Comparison of ENCODE assay signal across 31 cellular contexts in the genomic region with DNA sequence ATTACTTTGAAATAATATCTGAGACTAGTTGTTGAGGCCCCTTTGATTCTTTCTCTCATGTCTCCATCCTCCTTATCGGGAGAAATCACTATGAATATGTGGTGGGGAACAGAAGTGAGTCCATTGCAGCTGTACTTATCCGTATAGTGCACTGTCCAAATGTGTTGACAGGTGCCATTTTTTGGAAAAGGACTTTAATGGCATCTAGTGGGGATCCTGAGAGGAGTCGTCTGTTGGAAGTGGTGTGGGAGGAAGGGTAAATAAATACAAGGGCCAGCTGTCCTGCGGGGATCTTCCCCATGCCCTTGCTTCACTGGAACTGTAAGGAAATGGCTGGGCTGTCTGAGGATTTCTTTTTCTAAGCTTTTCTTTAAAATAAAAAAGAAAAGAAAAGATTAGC. TPM values are rescaled to one million over a fixed set of nuclear protein-coding genes. Genes with fewer than 3 reads are reported as not detected.
DNase-seq lines count a peak whose midpoint lies in the region; ATAC-seq and TF ChIP-seq lines count a peak whose summit lies in the region.
"Had no signal": no experiment of that assay in that cellular context is flagged by ENCODE, and none has a peak within 500 bp of the region (broad histone marks: within the 10 kb centered on the region; RNA-seq: fewer than 3 reads in every experiment).

No MANE protein-coding gene starts in this region.

- H3K4me1 ChIP-seq in HEK293 (ENCODE audit: control insufficient read depth, insufficient read depth, low read length) = peaks cover 13% of the 10 kb centered on the region
- H3K4me1 ChIP-seq: sigmoid colon, tibial nerve had no signal

- H3K27ac ChIP-seq in HEK293 (ENCODE audit: extremely low read depth, low read depth, low read length) = no peak overlapping the region
- H3K27ac ChIP-seq: 22Rv1, C4-2B, sigmoid colon, tibial nerve had no signal

- H3K4me1 Mint-ChIP-seq in chondrocyte (ENCODE audit: low read depth) (peaks cover 42% of the 10 kb centered on the region), nephron progenitor cell (peaks cover 10% of the 10 kb centered on the region)
- H3K4me1 Mint-ChIP-seq: activated B cell treated with CpG ODN at 0.5 μM for 24 hours, naive B cell had no signal

- TF ChIP-seq CTCF in HEK293 (tag by site-specific recombination; IDR thresholded peaks at IDR 0.05) (no peak), chondrocyte (IDR thresholded peaks at IDR 0.05) (no peak), nephron progenitor cell (IDR thresholded peaks at IDR 0.05) (no peak)

- H3K36me3 Mint-ChIP-seq in chondrocyte (ENCODE audit: low read depth) = peaks cover 10% of the 10 kb centered on the region
- peaks cover 73% of the 10 kb centered on the region for H3K36me3 Mint-ChIP-seq in nephron progenitor cell (ENCODE audit: low read depth)
- H3K36me3 Mint-ChIP-seq: naive B cell had no signal

- in situ Hi-C loops in ACHN (cut with HindIII; ENCODE audit: low pct_ligation_motif_present, low pct_unique_long_range_greater_than_20kb, low sequenced_read_pairs) = no loop called here

- no peaks in the 10 kb centered on the region for H3K27me3 Mint-ChIP-seq in chondrocyte (ENCODE audit: low read depth)
- no peaks in the 10 kb centered on the region for H3K27me3 Mint-ChIP-seq in nephron progenitor cell (ENCODE audit: low read depth, poor library complexity)
- H3K27me3 Mint-ChIP-seq: activated B cell treated with CpG ODN at 0.5 μM for 24 hours; activated naive CD8-positive, alpha-beta T cell treated with anti-CD3 and anti-CD28 coated beads, Interleukin-2, amount 10 ng/mL, durations not matched to agents 7 days and 5 days; naive B cell had no signal

- peak; percentile 16 for DNase-seq in DMS 273 (lab: John Stamatoyannopoulos, UW; ENCODE audit: unreplicated experiment)
- no peak for DNase-seq in DMS 273 treated with DMSO at 0.1 percent for 48 hours (lab: John Stamatoyannopoulos, UW)
- DNase-seq in chondrocyte (ENCODE audit: low spot score) = no peak
- no peak for DNase-seq in nephron progenitor cell
- no peak for DNase-seq in ACHN
- DNase-seq in activated CD4-positive, CD25-positive, alpha-beta regulatory T cell (lab: John Stamatoyannopoulos, UW) = no peak
- DNase-seq: activated B cell treated with CpG ODN at 0.5 μM for 24 hours; activated gamma-delta T cell treated with Interleukin-2 at 50 U/mL for 16 hours; activated naive CD8-positive, alpha-beta T cell treated with anti-CD3 and anti-CD28 coated beads, Interleukin-2, amount 10 ng/mL, durations not matched to agents 7 days and 5 days; activated T-cell treated with anti-CD3 and anti-CD28 coated beads, Interleukin-2, amount 50 U/mL, for 48 hours; aorta; Calu3; cortex of kidney; effector memory CD4-positive, alpha-beta T cell; head of caudate nucleus; islet precursor cell; naive B cell; NCI-H1048; NCI-H187; NCI-H510A treated with DMSO at 0.1 percent for 48 hours; nucleus accumbens; SIG-M5; sigmoid colon; stimulated activated CD4-positive, alpha-beta T cell treated with anti-CD3 and anti-CD28 coated beads, Interleukin-4, amount 100 ng/mL, for 24 hours had no signal

- H3K9me3 Mint-ChIP-seq in chondrocyte (ENCODE audit: low read depth) = peaks cover 2% of the 10 kb centered on the region
- H3K9me3 Mint-ChIP-seq in nephron progenitor cell = peaks cover 12% of the 10 kb centered on the region
- H3K9me3 Mint-ChIP-seq: activated B cell treated with CpG ODN at 0.5 μM for 24 hours; activated naive CD8-positive, alpha-beta T cell treated with anti-CD3 and anti-CD28 coated beads, Interleukin-2, amount 10 ng/mL, durations not matched to agents 7 days and 5 days; GM23338; naive B cell had no signal

- H3K27ac Mint-ChIP-seq in chondrocyte (ENCODE audit: unreplicated experiment) (peak overlapping the region; percentile 81), nephron progenitor cell (peak overlapping the region; percentile 62)
- H3K27ac Mint-ChIP-seq: activated B cell treated with CpG ODN at 0.5 μM for 24 hours; activated naive CD8-positive, alpha-beta T cell treated with anti-CD3 and anti-CD28 coated beads, Interleukin-2, amount 10 ng/mL, durations not matched to agents 7 days and 5 days; GM23338 had no signal

- H3K9me3 ChIP-seq in HEK293 (ENCODE audit: control insufficient read depth, insufficient read depth, low read depth, low read length) = no peaks in the 10 kb centered on the region
- H3K9me3 ChIP-seq: sigmoid colon, tibial nerve had no signal

- CTCF ChIA-PET in HEK293 (lab: Yijun Ruan, JAX) = interaction anchor here (1.0 kb wide), 1 partner anchor 89 kb away, joined by 3 read pairs; no protein-coding TSS in a partner anchor

- POLR2A ChIA-PET in HEK293 (lab: Yijun Ruan, JAX) = no interaction called here

- H3K4me3 Mint-ChIP-seq in chondrocyte (ENCODE audit: unreplicated experiment) (no peak overlapping the region), nephron progenitor cell (no peak overlapping the region)
- H3K4me3 Mint-ChIP-seq: activated B cell treated with CpG ODN at 0.5 μM for 24 hours; activated naive CD8-positive, alpha-beta T cell treated with anti-CD3 and anti-CD28 coated beads, Interleukin-2, amount 10 ng/mL, durations not matched to agents 7 days and 5 days; GM23338; naive B cell had no signal

- H3K36me3 ChIP-seq in HEK293 (ENCODE audit: control insufficient read depth in 2 of 2, insufficient read depth in 1 of 2, low read length in 2 of 2) = peaks cover 33 to 37% of the 10 kb centered on the region in 2 experiments
- H3K36me3 ChIP-seq: sigmoid colon, tibial nerve had no signal

- H3K4me3 ChIP-seq in HEK293 (ENCODE audit: low read depth, low read length) = no peak overlapping the region
- H3K4me3 ChIP-seq: GM23338, sigmoid colon, tibial nerve had no signal

- no peak for ATAC-seq in GM21360 (IDR thresholded peaks at IDR 0.05; ENCODE audit: unreplicated experiment)
- ATAC-seq: GM23338, Panc1 had no signal

TF ChIP-seq in HEK293, 187 proteins besides CTCF, POLR2A, EP300 and RAD21:
- TF ChIP-seq ZNF157 (tag by site-specific recombination; IDR thresholded peaks at IDR 0.05) = no peak
- 0 out of 2 replicates have a peak, but pooled peaks have one; percentile 3 for TF ChIP-seq ZNF654 (tag by site-specific recombination; IDR thresholded peaks at IDR 0.05; ENCODE audit: low read depth)
- TF ChIP-seq MZF1 (tag by site-specific recombination; IDR thresholded peaks at IDR 0.05; ENCODE audit: borderline replicate concordance) = 0 out of 2 replicates have a peak, but pooled peaks have one; percentile 21
- TF ChIP-seq, protein P1, sequence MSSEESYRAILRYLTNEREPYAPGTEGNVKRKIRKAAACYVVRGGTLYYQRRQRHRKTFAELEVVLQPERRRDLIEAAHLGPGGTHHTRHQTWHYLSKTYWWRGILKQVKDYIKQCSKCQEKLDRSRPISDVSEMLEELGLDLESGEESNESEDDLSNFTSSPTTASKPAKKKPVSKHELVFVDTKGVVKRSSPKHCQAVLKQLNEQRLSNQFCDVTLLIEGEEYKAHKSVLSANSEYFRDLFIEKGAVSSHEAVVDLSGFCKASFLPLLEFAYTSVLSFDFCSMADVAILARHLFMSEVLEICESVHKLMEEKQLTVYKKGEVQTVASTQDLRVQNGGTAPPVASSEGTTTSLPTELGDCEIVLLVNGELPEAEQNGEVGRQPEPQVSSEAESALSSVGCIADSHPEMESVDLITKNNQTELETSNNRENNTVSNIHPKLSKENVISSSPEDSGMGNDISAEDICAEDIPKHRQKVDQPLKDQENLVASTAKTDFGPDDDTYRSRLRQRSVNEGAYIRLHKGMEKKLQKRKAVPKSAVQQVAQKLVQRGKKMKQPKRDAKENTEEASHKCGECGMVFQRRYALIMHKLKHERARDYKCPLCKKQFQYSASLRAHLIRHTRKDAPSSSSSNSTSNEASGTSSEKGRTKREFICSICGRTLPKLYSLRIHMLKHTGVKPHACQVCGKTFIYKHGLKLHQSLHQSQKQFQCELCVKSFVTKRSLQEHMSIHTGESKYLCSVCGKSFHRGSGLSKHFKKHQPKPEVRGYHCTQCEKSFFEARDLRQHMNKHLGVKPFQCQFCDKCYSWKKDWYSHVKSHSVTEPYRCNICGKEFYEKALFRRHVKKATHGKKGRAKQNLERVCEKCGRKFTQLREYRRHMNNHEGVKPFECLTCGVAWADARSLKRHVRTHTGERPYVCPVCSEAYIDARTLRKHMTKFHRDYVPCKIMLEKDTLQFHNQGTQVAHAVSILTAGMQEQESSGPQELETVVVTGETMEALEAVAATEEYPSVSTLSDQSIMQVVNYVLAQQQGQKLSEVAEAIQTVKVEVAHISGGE (tag by site-specific recombination; conservative IDR thresholded peaks at IDR 0.05; ENCODE audit: low read depth) = no peak
TF ChIP-seq in HEK293: peak in this region for 2.

RNA-seq across cellular contexts. Expression of a gene that starts 19.4 kb away (rescaled TPM):
- 20.2 to 51.0 TPM (median 49.6 TPM) in 3 replicates for total RNA-seq in chondrocyte

RNA-seq across cellular contexts. Expression of a gene that starts 35.9 kb away (rescaled TPM):
- 55.9 to 96.1 TPM (median 90.7 TPM) in 3 replicates for total RNA-seq in chondrocyte
